Comparison of ENCODE assay signal across 8 cellular contexts in the genomic region with DNA sequence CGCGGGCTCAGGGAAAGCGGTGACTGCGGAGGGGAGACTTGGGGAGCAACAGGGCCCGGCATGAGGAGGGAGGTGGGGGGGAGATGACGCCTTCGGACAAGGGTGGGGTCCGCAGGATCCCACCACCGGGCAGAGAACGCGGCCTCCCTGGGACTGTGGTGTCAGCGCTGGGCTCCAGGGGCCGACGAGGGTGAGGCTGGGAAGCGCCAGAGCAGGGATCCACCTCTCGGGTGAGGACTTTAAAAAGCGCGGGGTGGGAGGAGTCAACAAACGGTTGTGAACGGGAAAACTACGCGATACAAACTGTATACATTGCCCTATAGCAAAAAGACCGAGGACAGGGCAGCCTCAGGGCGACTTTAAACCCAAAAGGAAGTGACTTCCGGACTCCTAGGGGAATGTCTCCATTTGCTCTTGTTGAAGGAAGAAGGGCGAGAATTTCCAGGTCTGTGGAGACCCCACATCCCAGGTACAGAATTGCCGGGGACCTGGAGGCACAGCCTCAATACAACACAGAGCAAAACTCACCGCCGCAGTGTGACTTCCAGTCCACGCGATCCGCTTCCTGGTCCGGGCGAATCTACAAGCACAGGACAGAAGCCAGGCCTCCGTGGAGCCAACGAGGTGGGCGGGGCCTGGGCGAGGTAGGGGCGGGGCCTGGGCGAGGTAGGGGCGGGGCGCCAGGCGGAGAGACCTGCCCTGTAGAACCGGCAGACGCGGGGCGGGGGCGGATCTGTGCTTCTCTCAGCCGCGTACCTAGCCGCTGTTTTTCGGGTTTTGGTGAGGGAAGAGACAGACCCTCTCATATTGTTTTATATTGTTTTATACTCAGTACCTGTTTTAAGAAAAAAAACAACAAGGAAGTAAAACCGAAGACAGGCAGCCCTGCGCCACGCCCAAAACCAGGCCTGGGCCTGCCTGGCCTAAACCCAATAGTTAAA.
DNase-seq lines count a peak whose midpoint lies in the region; ATAC-seq and TF ChIP-seq lines count a peak whose summit lies in the region.

A gene (minus strand): TSS at position 588 of the 941 bp plus-strand sequence. CDS start 5,555 bp downstream, outside the sequence.

- TF ChIP-seq CTCF in GM13977 (IDR thresholded peaks at IDR 0.05; ENCODE audit: extremely low read depth, insufficient read depth, missing control alignments) = no peak

- peak; percentile 79 for ATAC-seq in HG02884 (IDR thresholded peaks at IDR 0.05; ENCODE audit: unreplicated experiment)
- ATAC-seq in GM18858 (IDR thresholded peaks at IDR 0.05; ENCODE audit: unreplicated experiment) = no peak

- in situ Hi-C loops in GM13977 (cut with MboI; ENCODE audit: low pct_unique_long_range_greater_than_20kb, low sequenced_read_pairs, unreplicated experiment) = no loop called here

- no peak within 1 kb of the TSS for H3K27ac ChIP-seq in caudate nucleus (ENCODE audit: low read depth, low read length)

- DNase-seq in GM13977 (ENCODE audit: low spot score) (peak; percentile 90), NCI-H2029 (lab: John Stamatoyannopoulos, UW) (peak; percentile 68), caudate nucleus (lab: John Stamatoyannopoulos, UW) (peak in 59 of 61 donors; percentile 11 to 91 (median 60)), inferior parietal cortex (ENCODE audit: extremely low spot score) (peak; percentile 47)
- DNase-seq in activated CD4-positive, CD25-positive, alpha-beta regulatory T cell (lab: John Stamatoyannopoulos, UW) = peak; percentile 71 to 79 (median 78)
- peak; percentile 65 to 71 for DNase-seq in stimulated activated CD4-positive, alpha-beta T cell treated with anti-CD3 and anti-CD28 coated beads, Interleukin-12 subunit alpha, Interleukin-12 subunit beta, amount 100 ng/mL, for 24 hours (ENCODE audit: low read depth in 2 of 2)
